ENCODE assay signal across 1 cellular context in genomic region chr16:88233621-88234441, GRCh38.
TF ChIP-seq lines count a peak whose summit lies in the region.
"Not testable (repeated sequence)": the region's sequence is repeated elsewhere in the genome, so short reads cannot be mapped to it uniquely, and the experiment has no call there.

No MANE protein-coding gene starts in this region.

TF ChIP-seq in HepG2, 621 proteins besides CTCF, POLR2A, EP300 and RAD21 (continued from another document and continues in another):
- TF ChIP-seq, protein P1, sequence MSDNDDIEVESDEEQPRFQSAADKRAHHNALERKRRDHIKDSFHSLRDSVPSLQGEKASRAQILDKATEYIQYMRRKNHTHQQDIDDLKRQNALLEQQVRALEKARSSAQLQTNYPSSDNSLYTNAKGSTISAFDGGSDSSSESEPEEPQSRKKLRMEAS (IDR thresholded peaks at IDR 0.05): peak; percentile 38; the same call in 1 of the 2 replicates
- TF ChIP-seq, protein P2, sequence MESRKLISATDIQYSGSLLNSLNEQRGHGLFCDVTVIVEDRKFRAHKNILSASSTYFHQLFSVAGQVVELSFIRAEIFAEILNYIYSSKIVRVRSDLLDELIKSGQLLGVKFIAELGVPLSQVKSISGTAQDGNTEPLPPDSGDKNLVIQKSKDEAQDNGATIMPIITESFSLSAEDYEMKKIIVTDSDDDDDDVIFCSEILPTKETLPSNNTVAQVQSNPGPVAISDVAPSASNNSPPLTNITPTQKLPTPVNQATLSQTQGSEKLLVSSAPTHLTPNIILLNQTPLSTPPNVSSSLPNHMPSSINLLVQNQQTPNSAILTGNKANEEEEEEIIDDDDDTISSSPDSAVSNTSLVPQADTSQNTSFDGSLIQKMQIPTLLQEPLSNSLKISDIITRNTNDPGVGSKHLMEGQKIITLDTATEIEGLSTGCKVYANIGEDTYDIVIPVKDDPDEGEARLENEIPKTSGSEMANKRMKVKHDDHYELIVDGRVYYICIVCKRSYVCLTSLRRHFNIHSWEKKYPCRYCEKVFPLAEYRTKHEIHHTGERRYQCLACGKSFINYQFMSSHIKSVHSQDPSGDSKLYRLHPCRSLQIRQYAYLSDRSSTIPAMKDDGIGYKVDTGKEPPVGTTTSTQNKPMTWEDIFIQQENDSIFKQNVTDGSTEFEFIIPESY (CRISPR knock-in tag; IDR thresholded peaks at IDR 0.05): peak; percentile 50; the same call in 1 of the 2 replicates
- TF ChIP-seq RXRB (CRISPR knock-in tag; IDR thresholded peaks at IDR 0.05; ENCODE audit: borderline replicate concordance) (0 out of 2 replicates have a peak, but pooled peaks have one; percentile 21), HES4 (CRISPR knock-in tag; IDR thresholded peaks at IDR 0.05; ENCODE audit: borderline replicate concordance) (0 out of 2 replicates have a peak, but pooled peaks have one; percentile 1), PAXIP1 (CRISPR knock-in tag; conservative IDR thresholded peaks at IDR 0.05) (peak; percentile 46), YEATS4 (CRISPR knock-in tag; IDR thresholded peaks at IDR 0.05; ENCODE audit: borderline replicate concordance) (0 out of 2 replicates have a peak, but pooled peaks have one; percentile 6), DMAP1 (CRISPR knock-in tag; IDR thresholded peaks at IDR 0.05) (0 out of 2 replicates have a peak, but pooled peaks have one; percentile 11), POLR2G (IDR thresholded peaks at IDR 0.05; ENCODE audit: low read depth, low read length) (peak; percentile 65; the same call in 1 of the 2 replicates), SOX13 (CRISPR knock-in tag; conservative IDR thresholded peaks at IDR 0.05 in 1 of 2, IDR thresholded peaks at IDR 0.05 in 1 of 2) (0 out of 4 replicates have a peak, but pooled peaks of 1 of the 2 experiments have one; percentile 32), FOXA3 (CRISPR knock-in tag; IDR thresholded peaks at IDR 0.05) (peak; percentile 63), ZBTB21 (CRISPR knock-in tag; IDR thresholded peaks at IDR 0.05) (0 out of 2 replicates have a peak, but pooled peaks have one; percentile 33), ZNF501 (CRISPR knock-in tag; IDR thresholded peaks at IDR 0.05) (0 out of 2 replicates have a peak, but pooled peaks have one; percentile 13), BCL6 (CRISPR knock-in tag; IDR thresholded peaks at IDR 0.05) (0 out of 2 replicates have a peak, but pooled peaks have one; percentile 23), IKZF5 (CRISPR knock-in tag; IDR thresholded peaks at IDR 0.05) (peak; percentile 13; the same call in 1 of the 2 replicates), SAP130 (CRISPR knock-in tag; IDR thresholded peaks at IDR 0.05; ENCODE audit: low read depth) (peak; percentile 39; the same call in 1 of the 2 replicates), GATAD2A (CRISPR knock-in tag; IDR thresholded peaks at IDR 0.05) (peak; percentile 47; the same call in 1 of the 2 replicates)
- TF ChIP-seq, protein P3, sequence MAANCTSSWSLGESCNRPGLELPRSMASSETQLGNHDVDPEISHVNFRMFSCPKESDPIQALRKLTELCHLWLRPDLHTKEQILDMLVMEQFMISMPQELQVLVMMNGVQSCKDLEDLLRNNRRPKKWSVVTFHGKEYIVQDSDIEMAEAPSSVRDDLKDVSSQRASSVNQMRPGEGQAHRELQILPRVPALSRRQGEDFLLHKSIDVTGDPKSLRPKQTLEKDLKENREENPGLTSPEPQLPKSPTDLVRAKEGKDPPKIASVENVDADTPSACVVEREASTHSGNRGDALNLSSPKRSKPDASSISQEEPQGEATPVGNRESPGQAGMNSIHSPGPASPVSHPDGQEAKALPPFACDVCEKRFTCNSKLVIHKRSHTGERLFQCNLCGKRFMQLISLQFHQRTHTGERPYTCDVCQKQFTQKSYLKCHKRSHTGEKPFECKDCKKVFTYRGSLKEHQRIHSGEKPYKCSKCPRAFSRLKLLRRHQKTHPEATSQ (CRISPR knock-in tag; IDR thresholded peaks at IDR 0.05; ENCODE audit: borderline replicate concordance): 0 out of 2 replicates have a peak, but pooled peaks have one; percentile 22
- TF ChIP-seq, protein P4, sequence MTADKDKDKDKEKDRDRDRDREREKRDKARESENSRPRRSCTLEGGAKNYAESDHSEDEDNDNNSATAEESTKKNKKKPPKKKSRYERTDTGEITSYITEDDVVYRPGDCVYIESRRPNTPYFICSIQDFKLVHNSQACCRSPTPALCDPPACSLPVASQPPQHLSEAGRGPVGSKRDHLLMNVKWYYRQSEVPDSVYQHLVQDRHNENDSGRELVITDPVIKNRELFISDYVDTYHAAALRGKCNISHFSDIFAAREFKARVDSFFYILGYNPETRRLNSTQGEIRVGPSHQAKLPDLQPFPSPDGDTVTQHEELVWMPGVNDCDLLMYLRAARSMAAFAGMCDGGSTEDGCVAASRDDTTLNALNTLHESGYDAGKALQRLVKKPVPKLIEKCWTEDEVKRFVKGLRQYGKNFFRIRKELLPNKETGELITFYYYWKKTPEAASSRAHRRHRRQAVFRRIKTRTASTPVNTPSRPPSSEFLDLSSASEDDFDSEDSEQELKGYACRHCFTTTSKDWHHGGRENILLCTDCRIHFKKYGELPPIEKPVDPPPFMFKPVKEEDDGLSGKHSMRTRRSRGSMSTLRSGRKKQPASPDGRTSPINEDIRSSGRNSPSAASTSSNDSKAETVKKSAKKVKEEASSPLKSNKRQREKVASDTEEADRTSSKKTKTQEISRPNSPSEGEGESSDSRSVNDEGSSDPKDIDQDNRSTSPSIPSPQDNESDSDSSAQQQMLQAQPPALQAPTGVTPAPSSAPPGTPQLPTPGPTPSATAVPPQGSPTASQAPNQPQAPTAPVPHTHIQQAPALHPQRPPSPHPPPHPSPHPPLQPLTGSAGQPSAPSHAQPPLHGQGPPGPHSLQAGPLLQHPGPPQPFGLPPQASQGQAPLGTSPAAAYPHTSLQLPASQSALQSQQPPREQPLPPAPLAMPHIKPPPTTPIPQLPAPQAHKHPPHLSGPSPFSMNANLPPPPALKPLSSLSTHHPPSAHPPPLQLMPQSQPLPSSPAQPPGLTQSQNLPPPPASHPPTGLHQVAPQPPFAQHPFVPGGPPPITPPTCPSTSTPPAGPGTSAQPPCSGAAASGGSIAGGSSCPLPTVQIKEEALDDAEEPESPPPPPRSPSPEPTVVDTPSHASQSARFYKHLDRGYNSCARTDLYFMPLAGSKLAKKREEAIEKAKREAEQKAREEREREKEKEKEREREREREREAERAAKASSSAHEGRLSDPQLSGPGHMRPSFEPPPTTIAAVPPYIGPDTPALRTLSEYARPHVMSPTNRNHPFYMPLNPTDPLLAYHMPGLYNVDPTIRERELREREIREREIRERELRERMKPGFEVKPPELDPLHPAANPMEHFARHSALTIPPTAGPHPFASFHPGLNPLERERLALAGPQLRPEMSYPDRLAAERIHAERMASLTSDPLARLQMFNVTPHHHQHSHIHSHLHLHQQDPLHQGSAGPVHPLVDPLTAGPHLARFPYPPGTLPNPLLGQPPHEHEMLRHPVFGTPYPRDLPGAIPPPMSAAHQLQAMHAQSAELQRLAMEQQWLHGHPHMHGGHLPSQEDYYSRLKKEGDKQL (CRISPR knock-in tag; IDR thresholded peaks at IDR 0.05; ENCODE audit: low read depth): 0 out of 2 replicates have a peak, but pooled peaks have one; percentile 13
- TF ChIP-seq SOX13 (IDR thresholded peaks at IDR 0.05): not testable (repeated sequence)
- TF ChIP-seq, protein P5, sequence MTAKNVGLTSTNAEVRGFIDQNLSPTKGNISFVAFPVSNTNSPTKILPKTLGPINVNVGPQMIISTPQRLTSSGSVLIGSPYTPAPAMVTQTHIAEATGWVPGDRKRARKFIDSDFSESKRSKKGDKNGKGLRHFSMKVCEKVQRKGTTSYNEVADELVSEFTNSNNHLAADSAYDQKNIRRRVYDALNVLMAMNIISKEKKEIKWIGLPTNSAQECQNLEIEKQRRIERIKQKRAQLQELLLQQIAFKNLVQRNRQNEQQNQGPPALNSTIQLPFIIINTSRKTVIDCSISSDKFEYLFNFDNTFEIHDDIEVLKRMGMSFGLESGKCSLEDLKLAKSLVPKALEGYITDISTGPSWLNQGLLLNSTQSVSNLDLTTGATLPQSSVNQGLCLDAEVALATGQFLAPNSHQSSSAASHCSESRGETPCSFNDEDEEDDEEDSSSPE (CRISPR knock-in tag; IDR thresholded peaks at IDR 0.05): peak; percentile 35; the same call in 1 of the 2 replicates
- TF ChIP-seq, protein P6, sequence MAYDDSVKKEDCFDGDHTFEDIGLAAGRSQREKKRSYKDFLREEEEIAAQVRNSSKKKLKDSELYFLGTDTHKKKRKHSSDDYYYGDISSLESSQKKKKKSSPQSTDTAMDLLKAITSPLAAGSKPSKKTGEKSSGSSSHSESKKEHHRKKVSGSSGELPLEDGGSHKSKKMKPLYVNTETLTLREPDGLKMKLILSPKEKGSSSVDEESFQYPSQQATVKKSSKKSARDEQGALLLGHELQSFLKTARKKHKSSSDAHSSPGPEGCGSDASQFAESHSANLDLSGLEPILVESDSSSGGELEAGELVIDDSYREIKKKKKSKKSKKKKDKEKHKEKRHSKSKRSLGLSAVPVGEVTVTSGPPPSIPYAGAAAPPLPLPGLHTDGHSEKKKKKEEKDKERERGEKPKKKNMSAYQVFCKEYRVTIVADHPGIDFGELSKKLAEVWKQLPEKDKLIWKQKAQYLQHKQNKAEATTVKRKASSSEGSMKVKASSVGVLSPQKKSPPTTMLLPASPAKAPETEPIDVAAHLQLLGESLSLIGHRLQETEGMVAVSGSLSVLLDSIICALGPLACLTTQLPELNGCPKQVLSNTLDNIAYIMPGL (CRISPR knock-in tag; IDR thresholded peaks at IDR 0.05; ENCODE audit: borderline replicate concordance in 1 of 2, low read depth in 1 of 2): 0 out of 4 replicates have a peak, but pooled peaks of 1 of the 2 experiments have one; percentile 18
- TF ChIP-seq, protein P7, sequence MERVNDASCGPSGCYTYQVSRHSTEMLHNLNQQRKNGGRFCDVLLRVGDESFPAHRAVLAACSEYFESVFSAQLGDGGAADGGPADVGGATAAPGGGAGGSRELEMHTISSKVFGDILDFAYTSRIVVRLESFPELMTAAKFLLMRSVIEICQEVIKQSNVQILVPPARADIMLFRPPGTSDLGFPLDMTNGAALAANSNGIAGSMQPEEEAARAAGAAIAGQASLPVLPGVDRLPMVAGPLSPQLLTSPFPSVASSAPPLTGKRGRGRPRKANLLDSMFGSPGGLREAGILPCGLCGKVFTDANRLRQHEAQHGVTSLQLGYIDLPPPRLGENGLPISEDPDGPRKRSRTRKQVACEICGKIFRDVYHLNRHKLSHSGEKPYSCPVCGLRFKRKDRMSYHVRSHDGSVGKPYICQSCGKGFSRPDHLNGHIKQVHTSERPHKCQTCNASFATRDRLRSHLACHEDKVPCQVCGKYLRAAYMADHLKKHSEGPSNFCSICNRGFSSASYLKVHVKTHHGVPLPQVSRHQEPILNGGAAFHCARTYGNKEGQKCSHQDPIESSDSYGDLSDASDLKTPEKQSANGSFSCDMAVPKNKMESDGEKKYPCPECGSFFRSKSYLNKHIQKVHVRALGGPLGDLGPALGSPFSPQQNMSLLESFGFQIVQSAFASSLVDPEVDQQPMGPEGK (CRISPR knock-in tag; IDR thresholded peaks at IDR 0.05): peak; percentile 46
- TF ChIP-seq, protein P8, sequence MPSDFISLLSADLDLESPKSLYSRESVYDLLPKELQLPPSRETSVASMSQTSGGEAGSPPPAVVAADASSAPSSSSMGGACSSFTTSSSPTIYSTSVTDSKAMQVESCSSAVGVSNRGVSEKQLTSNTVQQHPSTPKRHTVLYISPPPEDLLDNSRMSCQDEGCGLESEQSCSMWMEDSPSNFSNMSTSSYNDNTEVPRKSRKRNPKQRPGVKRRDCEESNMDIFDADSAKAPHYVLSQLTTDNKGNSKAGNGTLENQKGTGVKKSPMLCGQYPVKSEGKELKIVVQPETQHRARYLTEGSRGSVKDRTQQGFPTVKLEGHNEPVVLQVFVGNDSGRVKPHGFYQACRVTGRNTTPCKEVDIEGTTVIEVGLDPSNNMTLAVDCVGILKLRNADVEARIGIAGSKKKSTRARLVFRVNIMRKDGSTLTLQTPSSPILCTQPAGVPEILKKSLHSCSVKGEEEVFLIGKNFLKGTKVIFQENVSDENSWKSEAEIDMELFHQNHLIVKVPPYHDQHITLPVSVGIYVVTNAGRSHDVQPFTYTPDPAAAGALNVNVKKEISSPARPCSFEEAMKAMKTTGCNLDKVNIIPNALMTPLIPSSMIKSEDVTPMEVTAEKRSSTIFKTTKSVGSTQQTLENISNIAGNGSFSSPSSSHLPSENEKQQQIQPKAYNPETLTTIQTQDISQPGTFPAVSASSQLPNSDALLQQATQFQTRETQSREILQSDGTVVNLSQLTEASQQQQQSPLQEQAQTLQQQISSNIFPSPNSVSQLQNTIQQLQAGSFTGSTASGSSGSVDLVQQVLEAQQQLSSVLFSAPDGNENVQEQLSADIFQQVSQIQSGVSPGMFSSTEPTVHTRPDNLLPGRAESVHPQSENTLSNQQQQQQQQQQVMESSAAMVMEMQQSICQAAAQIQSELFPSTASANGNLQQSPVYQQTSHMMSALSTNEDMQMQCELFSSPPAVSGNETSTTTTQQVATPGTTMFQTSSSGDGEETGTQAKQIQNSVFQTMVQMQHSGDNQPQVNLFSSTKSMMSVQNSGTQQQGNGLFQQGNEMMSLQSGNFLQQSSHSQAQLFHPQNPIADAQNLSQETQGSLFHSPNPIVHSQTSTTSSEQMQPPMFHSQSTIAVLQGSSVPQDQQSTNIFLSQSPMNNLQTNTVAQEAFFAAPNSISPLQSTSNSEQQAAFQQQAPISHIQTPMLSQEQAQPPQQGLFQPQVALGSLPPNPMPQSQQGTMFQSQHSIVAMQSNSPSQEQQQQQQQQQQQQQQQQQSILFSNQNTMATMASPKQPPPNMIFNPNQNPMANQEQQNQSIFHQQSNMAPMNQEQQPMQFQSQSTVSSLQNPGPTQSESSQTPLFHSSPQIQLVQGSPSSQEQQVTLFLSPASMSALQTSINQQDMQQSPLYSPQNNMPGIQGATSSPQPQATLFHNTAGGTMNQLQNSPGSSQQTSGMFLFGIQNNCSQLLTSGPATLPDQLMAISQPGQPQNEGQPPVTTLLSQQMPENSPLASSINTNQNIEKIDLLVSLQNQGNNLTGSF (CRISPR knock-in tag; IDR thresholded peaks at IDR 0.05): 0 out of 2 replicates have a peak, but pooled peaks have one; percentile 1
